Comparison of ENCODE assay signal across 9 cellular contexts in genomic region chr22:40668611-40669390, GRCh38. TPM values are rescaled to one million over a fixed set of nuclear protein-coding genes. Genes with fewer than 3 reads are reported as not detected.
DNase-seq lines count a peak whose midpoint lies in the region; ATAC-seq and TF ChIP-seq lines count a peak whose summit lies in the region.
"Had no signal": no experiment of that assay in that cellular context is flagged by ENCODE, and none has a peak within 500 bp of the region (broad histone marks: within the 10 kb centered on the region; RNA-seq: fewer than 3 reads in every experiment).

No MANE protein-coding gene starts in this region.

- H3K27ac ChIP-seq in left lung = no peak overlapping the region
- H3K27ac ChIP-seq in prostate gland = no peak overlapping the region

- WGBS in prostate gland = 76% methylated on average over 11 of the region's 11 CpGs

- no peaks in the 10 kb centered on the region for H3K27me3 ChIP-seq in left lung
- H3K27me3 ChIP-seq in prostate gland (replicated peaks; ENCODE audit: insufficient read depth) = no peaks in the 10 kb centered on the region

- intact Hi-C loops in left lung (cut with DNase I) = no loop called here
- intact Hi-C loops in prostate gland (cut with DNase I) = no loop called here

- peaks cover 0 to 6% of the 10 kb centered on the region in 2 donors for H3K4me1 ChIP-seq in left lung
- H3K4me1 ChIP-seq in prostate gland (replicated peaks) = no peaks in the 10 kb centered on the region

- H3K4me3 ChIP-seq in AG10803 (ENCODE audit: low read length) = no peak overlapping the region
- no peak overlapping the region for H3K4me3 ChIP-seq in astrocyte of the cerebellum (ENCODE audit: low read depth, low read length)
- no peak overlapping the region for H3K4me3 ChIP-seq in left lung
- H3K4me3 ChIP-seq in prostate gland = no peak overlapping the region

- H3K9me3 ChIP-seq in left lung = no peaks in the 10 kb centered on the region
- H3K9me3 ChIP-seq in prostate gland = no peaks in the 10 kb centered on the region

- H3K36me3 ChIP-seq in left lung = no peaks in the 10 kb centered on the region
- no peaks in the 10 kb centered on the region for H3K36me3 ChIP-seq in prostate gland

- in situ Hi-C loops in astrocyte of the cerebellum (cut with HindIII; ENCODE audit: low sequenced_read_pairs) (no loop called here), GM13976 (cut with MboI; ENCODE audit: low sequenced_read_pairs, unreplicated experiment) (no loop called here)

- TF ChIP-seq CTCF in AG10803 (conservative IDR thresholded peaks at IDR 0.05; ENCODE audit: low read length) = no peak
- no peak for TF ChIP-seq CTCF in astrocyte of the cerebellum (IDR thresholded peaks at IDR 0.05; ENCODE audit: low read depth, low read length, missing control alignments)
- TF ChIP-seq CTCF in left lung (IDR thresholded peaks at IDR 0.05) = no peak
- no peak for TF ChIP-seq CTCF in GM13976 (IDR thresholded peaks at IDR 0.05; ENCODE audit: borderline replicate concordance, control extremely low read depth, extremely low read depth, insufficient read depth, missing control alignments)
- TF ChIP-seq CTCF in prostate gland (IDR thresholded peaks at IDR 0.05) = no peak

- ATAC-seq in left lung = peak; percentile 65

- peak; percentile 88 for DNase-seq in AG10803 (ENCODE audit: low read depth)
- DNase-seq in HPDE6-E6E7 (ENCODE audit: extremely low spot score) = peak; percentile 39
- DNase-seq in astrocyte of the cerebellum (ENCODE audit: low read depth) = peak; percentile 13
- no peak for DNase-seq in left lung
- no peak for DNase-seq in NCI-H510A (lab: John Stamatoyannopoulos, UW)
- DNase-seq in erythroblast (lab: John Stamatoyannopoulos, UW) = no peak
- DNase-seq in GM13976 (ENCODE audit: low spot score) = no peak
- DNase-seq in prostate gland (ENCODE audit: low spot score) = no peak
- DNase-seq: NCI-H446 had no signal

- TF ChIP-seq POLR2A in erythroblast (IDR thresholded peaks at IDR 0.05; ENCODE audit: low read length) (no peak), prostate gland (IDR thresholded peaks at IDR 0.05) (no peak)

RNA-seq across cellular contexts. Expression of gene MCHR1, which starts 10.5 kb away (rescaled TPM):
- total RNA-seq in left lung (under 1 TPM in 1 of 2 donors, not detected in 1; 0.23 TPM), prostate gland (under 1 TPM in 1 of 2 donors, not detected in 1; 0.45 TPM)

RNA-seq across cellular contexts. Expression of gene MRTFA, which starts 32.3 kb away (rescaled TPM):
- 10 to 100 TPM; 56.1 to 58.0 TPM for total RNA-seq in left lung
- 100 to 1,000 TPM in 1 of 2 donors, 10 to 100 TPM in 1; 71.0 to 104 TPM for total RNA-seq in prostate gland

Comparison
In these comparisons a context has a peak if more than half of its experiments do, and no peak if none do; other contexts are left out.
1. DNase-seq: peak in AG10803 (single experiment), HPDE6-E6E7 (single experiment) and astrocyte of the cerebellum (single experiment); none in left lung (0 of 2), NCI-H510A (single experiment), erythroblast (0 of 2), GM13976 (single experiment) and prostate gland (single experiment).